ENCODE assay signal across 13 cellular contexts in genomic region chr1:230144765-230145504, GRCh38.
DNase-seq lines count a peak whose midpoint lies in the region; ATAC-seq and TF ChIP-seq lines count a peak whose summit lies in the region.
"Had no signal": no experiment of that assay in that cellular context is flagged by ENCODE, and none has a peak within 500 bp of the region (broad histone marks: within the 10 kb centered on the region; RNA-seq: fewer than 3 reads in every experiment).

No MANE protein-coding gene starts in this region.

- H3K9me3 Mint-ChIP-seq in H9, result no peaks in the 10 kb centered on the region; a peak in 1 of 5 replicates
- H3K9me3 Mint-ChIP-seq in endothelial cell (ENCODE audit: unreplicated experiment), result no peaks in the 10 kb centered on the region
- no peaks in the 10 kb centered on the region for H3K9me3 Mint-ChIP-seq in stimulated activated memory B cell treated with anti-CD40 and anti-IgM and Interleukin-4, amounts not matched to agents 10 μg/mL and 1 μg/mL and 100 μg/mL, for 72 hours
- H3K9me3 Mint-ChIP-seq: mesothelial cell of epicardium had no signal

- H3K23ac ChIP-seq in H9 (ENCODE audit: insufficient read length, low read depth, low read length), result no peak overlapping the region

- DNase-seq in H9, result no peak
- peak; percentile 41 for DNase-seq in OCI-M1 (lab: John Stamatoyannopoulos, UW)
- no peak for DNase-seq in endothelial cell (ENCODE audit: low spot score)
- no peak for DNase-seq in activated effector memory CD4-positive, alpha-beta T cell treated with anti-CD3 and anti-CD28 coated beads, Interleukin-2, amount 50 U/mL, for 16 hours
- no peak for DNase-seq in COR-L47 (lab: John Stamatoyannopoulos, UW)
- DNase-seq: activated CD8-positive, alpha-beta memory T cell treated with anti-CD3 and anti-CD28 coated beads, Interleukin-2, amount 50 U/mL, for 48 hours; activated naive CD4-positive, alpha-beta T cell treated with anti-CD3 and anti-CD28 coated beads, Interleukin-2, amount 50 U/mL, for 16 hours; nucleus accumbens; SHP77 treated with DMSO at 0.1 percent for 48 hours; stimulated activated CD4-positive, alpha-beta T cell treated with anti-CD3 and anti-CD28 coated beads, Interleukin-2, amount 100 ng/mL, for 48 hours had no signal

- H4K20me1 ChIP-seq in H9 (ENCODE audit: control insufficient read depth, insufficient read depth, insufficient read length), result peaks cover 3% of the 10 kb centered on the region

- H3K36me3 Mint-ChIP-seq in H9 (ENCODE audit: insufficient read depth in 1 of 3, low read depth in 3 of 3) (no peaks in the 10 kb centered on the region), endothelial cell (ENCODE audit: low read depth, unreplicated experiment) (peaks cover 6% of the 10 kb centered on the region)
- peaks cover 10% of the 10 kb centered on the region for H3K36me3 Mint-ChIP-seq in stimulated activated memory B cell treated with anti-CD40 and anti-IgM and Interleukin-4, amounts not matched to agents 10 μg/mL and 1 μg/mL and 100 μg/mL, for 72 hours
- H3K36me3 Mint-ChIP-seq: mesothelial cell of epicardium had no signal

- TF ChIP-seq CTCF in H9 (conservative IDR thresholded peaks at IDR 0.05) (no peak), endothelial cell (IDR thresholded peaks at IDR 0.05; ENCODE audit: unreplicated experiment) (no peak)

- H2BK15ac ChIP-seq in H9 (ENCODE audit: low read depth, low read length), result no peak overlapping the region

- peaks cover 69 to 77% of the 10 kb centered on the region in 2 experiments for H3K4me1 Mint-ChIP-seq in H9
- peaks cover 41% of the 10 kb centered on the region for H3K4me1 Mint-ChIP-seq in endothelial cell (ENCODE audit: unreplicated experiment)
- H3K4me1 Mint-ChIP-seq in stimulated activated memory B cell treated with anti-CD40 and anti-IgM and Interleukin-4, amounts not matched to agents 10 μg/mL and 1 μg/mL and 100 μg/mL, for 72 hours, result peaks cover 79% of the 10 kb centered on the region

- H2AK5ac ChIP-seq in H9 (ENCODE audit: insufficient read length, low read length), result no peak overlapping the region

- no peak overlapping the region for H2BK5ac ChIP-seq in H9 (ENCODE audit: insufficient read length, low read length)

- no peak overlapping the region for H2BK12ac ChIP-seq in H9 (ENCODE audit: insufficient read length, low read depth, low read length)

- no peaks in the 10 kb centered on the region for H3K79me1 ChIP-seq in H9 (ENCODE audit: insufficient read depth, low read depth, low read length, poor library complexity, severe bottlenecking)

- no peak for ATAC-seq in stimulated activated memory B cell treated with anti-CD40 and anti-IgM and Interleukin-4, amounts not matched to agents 10 μg/mL and 1 μg/mL and 100 μg/mL, for 72 hours
- no peak for ATAC-seq in GM19324 (IDR thresholded peaks at IDR 0.05; ENCODE audit: low FRiP score, unreplicated experiment)

- H3K14ac ChIP-seq in H9 (ENCODE audit: insufficient read depth, low read length), result no peak overlapping the region

- H4K8ac ChIP-seq in H9 (replicated peaks; ENCODE audit: insufficient read length, low read depth, low read length), result no peak overlapping the region

- H3T11ph ChIP-seq in H9 (ENCODE audit: low read length), result no peak overlapping the region

- no peak overlapping the region for H2AFZ ChIP-seq in H9 (ENCODE audit: low read length)

- no peak overlapping the region for H3K4ac ChIP-seq in H9 (ENCODE audit: low read depth, low read length)

- H4K91ac ChIP-seq in H9 (ENCODE audit: insufficient read length, low read depth, low read length), result no peak overlapping the region

- no peaks in the 10 kb centered on the region for H3K9me3 ChIP-seq in H9 (ENCODE audit: control insufficient read depth, low read depth, low read length)

- H4K5ac ChIP-seq in H9 (ENCODE audit: insufficient read length, low read depth, low read length), result no peak overlapping the region

- no peaks in the 10 kb centered on the region for H3K27me3 ChIP-seq in H9 (ENCODE audit: insufficient read depth, low read length)

- H3K4me3 Mint-ChIP-seq in H9, result no peak overlapping the region
- no peak overlapping the region for H3K4me3 Mint-ChIP-seq in endothelial cell (ENCODE audit: unreplicated experiment)
- no peak overlapping the region for H3K4me3 Mint-ChIP-seq in stimulated activated memory B cell treated with anti-CD40 and anti-IgM and Interleukin-4, amounts not matched to agents 10 μg/mL and 1 μg/mL and 100 μg/mL, for 72 hours
- H3K4me3 Mint-ChIP-seq: mesothelial cell of epicardium had no signal

- no peak overlapping the region for H2BK20ac ChIP-seq in H9 (ENCODE audit: low read depth, low read length, poor library complexity, severe bottlenecking)

- no peak overlapping the region for H3K18ac ChIP-seq in H9 (ENCODE audit: insufficient read length, low read depth, low read length)

- H2BK120ac ChIP-seq in H9 (ENCODE audit: low read depth, low read length, poor library complexity, severe bottlenecking), result no peak overlapping the region

- H3K56ac ChIP-seq in H9 (ENCODE audit: insufficient read length, low read depth, low read length), result no peak overlapping the region

- H3K27me3 Mint-ChIP-seq in H9 (ENCODE audit: low read depth), result no peaks in the 10 kb centered on the region
- H3K27me3 Mint-ChIP-seq in endothelial cell (ENCODE audit: unreplicated experiment), result peaks cover 2% of the 10 kb centered on the region
- H3K27me3 Mint-ChIP-seq in stimulated activated memory B cell treated with anti-CD40 and anti-IgM and Interleukin-4, amounts not matched to agents 10 μg/mL and 1 μg/mL and 100 μg/mL, for 72 hours, result no peaks in the 10 kb centered on the region

- no peaks in the 10 kb centered on the region for H3K23me2 ChIP-seq in H9 (ENCODE audit: insufficient read length, low read depth, low read length, poor library complexity, severe bottlenecking)

- peak overlapping the region; percentile 42 to 80 (median 73); a peak in 5 of 7 replicates for H3K27ac Mint-ChIP-seq in H9
- H3K27ac Mint-ChIP-seq in endothelial cell (ENCODE audit: unreplicated experiment), result peak overlapping the region; percentile 27
- H3K27ac Mint-ChIP-seq in stimulated activated memory B cell treated with anti-CD40 and anti-IgM and Interleukin-4, amounts not matched to agents 10 μg/mL and 1 μg/mL and 100 μg/mL, for 72 hours, result peak overlapping the region; percentile 99
- H3K27ac Mint-ChIP-seq: mesothelial cell of epicardium had no signal

- no peak overlapping the region for H3K4me2 ChIP-seq in H9 (ENCODE audit: insufficient read depth, insufficient read length, low read length)

- no peak overlapping the region for H3K9ac ChIP-seq in H9 (ENCODE audit: extremely low read depth, insufficient read length, low read length)

- no peak overlapping the region for H3K27ac ChIP-seq in H9 (ENCODE audit: insufficient read length, low read depth, low read length)

- peaks cover 3% of the 10 kb centered on the region; the same call in 1 of the 2 replicates for H3K79me2 ChIP-seq in H9 (ENCODE audit: insufficient read depth, low read length)

- WGBS in H9 (ENCODE audit: extremely low coverage, insufficient read length, low lambda C conversion rate), result no CpG with 5 or more reads among the region's 11 CpGs

- peaks cover 2% of the 10 kb centered on the region; the same call in 1 of the 2 replicates for H3K4me1 ChIP-seq in H9 (ENCODE audit: insufficient read depth, low read length)

Comparison
In these comparisons a context has a peak if more than half of its experiments do, and no peak if none do; other contexts are left out.
1. H3K27ac Mint-ChIP-seq: peak in every context shown above with its lines; median percentile 99 in stimulated activated memory B cell treated with anti-CD40 and anti-IgM and Interleukin-4, amounts not matched to agents 10 μg/mL and 1 μg/mL and 100 μg/mL, for 72 hours; 73 in H9; 27 in endothelial cell.